ENCODE assay signal across 8 cellular contexts in the genomic region with DNA sequence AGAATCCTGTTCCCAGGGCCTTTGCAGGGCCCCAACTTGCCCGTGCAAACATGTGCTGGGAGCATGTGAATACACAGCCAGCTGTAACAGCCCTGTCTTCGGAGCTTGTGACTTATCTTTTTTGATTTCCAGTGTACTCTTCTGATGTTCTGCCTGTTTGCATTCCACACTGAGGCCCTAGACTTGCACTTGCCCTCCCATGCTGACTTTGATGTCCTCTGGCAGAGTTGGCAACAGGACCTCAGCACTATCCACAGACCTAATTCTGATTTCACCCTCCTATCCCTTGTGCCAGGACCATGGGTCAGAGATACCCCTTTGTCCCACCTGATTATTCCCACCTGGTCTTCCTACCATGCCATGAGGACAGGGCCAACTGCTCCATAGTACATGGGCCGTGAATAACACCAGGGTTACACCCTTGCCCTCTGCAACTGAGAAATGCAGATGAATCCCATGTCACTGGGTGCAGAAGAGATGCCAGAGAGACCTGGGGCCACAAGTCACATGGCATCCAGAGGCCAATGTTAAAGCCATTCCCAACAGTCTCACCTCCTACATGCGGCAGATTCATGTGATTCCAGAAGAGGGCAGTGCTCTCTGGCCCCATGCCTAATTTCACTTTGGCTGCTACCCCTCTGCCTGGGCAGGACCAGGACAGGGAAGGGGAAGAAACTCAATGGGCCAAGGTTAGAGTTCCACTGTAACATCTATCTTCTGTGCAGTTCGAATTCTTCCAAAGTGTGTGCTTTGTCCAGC. TPM values are rescaled to one million over a fixed set of nuclear protein-coding genes. Genes with fewer than 3 reads are reported as not detected.
A peak's percentile ranks its signal among the peaks of the same experiment; 100 is the strongest.
DNase-seq lines count a peak whose midpoint lies in the region; ATAC-seq and TF ChIP-seq lines count a peak whose summit lies in the region.

No MANE protein-coding gene starts in this region.

- no peaks in the 10 kb centered on the region for H4K20me1 ChIP-seq in OCI-LY1 (ENCODE audit: insufficient read depth, low read length)

- intact Hi-C loops in psoas muscle (cut with DNase I), result no loop called here

- peaks cover 91% of the 10 kb centered on the region for H3K36me3 ChIP-seq in OCI-LY1 (ENCODE audit: insufficient read depth, low read length)
- H3K36me3 ChIP-seq in psoas muscle (ENCODE audit: insufficient read depth in 1 of 2, low read depth in 1 of 2), result no peaks in the 10 kb centered on the region

- H3K4me2 ChIP-seq in OCI-LY1 (ENCODE audit: low read length), result no peak overlapping the region

- H3K27ac ChIP-seq in OCI-LY1 (ENCODE audit: low read depth, low read length, poor library complexity, severe bottlenecking) (no peak overlapping the region), psoas muscle (no peak overlapping the region)

- no peaks in the 10 kb centered on the region for H3K79me2 ChIP-seq in OCI-LY1 (ENCODE audit: insufficient read depth, low read length)

- H2AFZ ChIP-seq in OCI-LY1 (ENCODE audit: low read length), result no peak overlapping the region

- no peaks in the 10 kb centered on the region for H3F3A ChIP-seq in OCI-LY1 (ENCODE audit: insufficient read depth, low read length)

- no peak overlapping the region for H3K9ac ChIP-seq in OCI-LY1 (ENCODE audit: low read length)

- no peak overlapping the region for H3K4me3 ChIP-seq in OCI-LY1 (ENCODE audit: low read depth, low read length, poor library complexity, severe bottlenecking)
- H3K4me3 ChIP-seq in fibroblast of pulmonary artery (replicated peaks; ENCODE audit: low read depth, low read length), result no peak overlapping the region
- H3K4me3 ChIP-seq in psoas muscle, result no peak overlapping the region

- DNase-seq in GM10266 (ENCODE audit: extremely low spot score), result no peak
- DNase-seq in fibroblast of pulmonary artery (ENCODE audit: low read depth), result peak; percentile 54
- DNase-seq in psoas muscle, result no peak
- no peak for DNase-seq in T-helper 9 cell
- DNase-seq in NCI-H2171 treated with DMSO at 0.1 percent for 48 hours (lab: John Stamatoyannopoulos, UW), result no peak
- no peak for DNase-seq in dedifferentiated amniotic fluid mesenchymal stem cell (ENCODE audit: extremely low spot score)

- H3K27me3 ChIP-seq in OCI-LY1 (ENCODE audit: insufficient read depth, low read length), result no peaks in the 10 kb centered on the region
- no peaks in the 10 kb centered on the region for H3K27me3 ChIP-seq in psoas muscle (ENCODE audit: insufficient read depth in 3 of 3, low read length in 2 of 3)

- H3K4me1 ChIP-seq in OCI-LY1 (ENCODE audit: insufficient read depth, low read length, severe bottlenecking), result no peaks in the 10 kb centered on the region
- no peaks in the 10 kb centered on the region for H3K4me1 ChIP-seq in psoas muscle

- peaks cover 15% of the 10 kb centered on the region for H3K9me3 ChIP-seq in OCI-LY1 (ENCODE audit: low read length)
- no peaks in the 10 kb centered on the region for H3K9me3 ChIP-seq in psoas muscle

- H3K9me2 ChIP-seq in OCI-LY1 (ENCODE audit: low read depth, low read length), result no peaks in the 10 kb centered on the region

- TF ChIP-seq CTCF in GM10266 (IDR thresholded peaks at IDR 0.05; ENCODE audit: control insufficient read depth, insufficient read depth, low read depth, missing control alignments) (peak; percentile 20), OCI-LY1 (IDR thresholded peaks at IDR 0.05; ENCODE audit: low read length) (peak; percentile 34; the same call in 1 of the 2 replicates), fibroblast of pulmonary artery (IDR thresholded peaks at IDR 0.05; ENCODE audit: low read length, missing control alignments) (peak; percentile 43), psoas muscle (IDR thresholded peaks at IDR 0.05) (peak; percentile 24)

- ATAC-seq in psoas muscle, result peak in 1 of 4 donors; percentile 65
- ATAC-seq in HG03025 (IDR thresholded peaks at IDR 0.05; ENCODE audit: low FRiP score, unreplicated experiment), result no peak

- 83 to 90% (median 85%) methylated on average over 5 of the region's 5 CpGs for WGBS in psoas muscle, 3 donors

RNA-seq across cellular contexts. Expression of a gene that starts 43.0 kb away (rescaled TPM):
- 1 to 10 TPM; 2.6 to 6.7 (median 3.3) TPM for total RNA-seq in psoas muscle
- 1 to 10 TPM in 2 of 3 donors, under 1 TPM in 1; 0.80 to 1.3 (median 1.2) TPM for polyA plus RNA-seq in psoas muscle
